ENCODE assay signal across 20 cellular contexts in genomic region chr5:170540276-170540675, GRCh38. TPM values are rescaled to one million over a fixed set of nuclear protein-coding genes. Genes with fewer than 3 reads are reported as not detected.
"Had no signal": no experiment of that assay in that cellular context is flagged by ENCODE, and none has a peak within 500 bp of the region (broad histone marks: within the 10 kb centered on the region; RNA-seq: fewer than 3 reads in every experiment).

No MANE protein-coding gene starts in this region.

- H3K9ac ChIP-seq: neural progenitor cell had no signal

- DNase-seq: effector CD4-positive, alpha-beta T cell; heart left ventricle; hippocampal formation; kidney glomerular epithelial cell; left lung; lower lobe of right lung; midbrain; naive thymus-derived CD4-positive, alpha-beta T cell; nucleus accumbens; ovary; stimulated activated CD4-positive, alpha-beta T cell treated with anti-CD3 and anti-CD28 coated beads, Interleukin-2, amount 100 ng/mL, for 48 hours; stimulated activated naive CD4-positive, alpha-beta T cell treated with Interleukin-2 at 50 U/mL for 16 hours; upper lobe of left lung had no signal

- H3K36me3 ChIP-seq: heart left ventricle, left lung, lower lobe of right lung, neural progenitor cell, ovary, right atrium auricular region, tibial artery, upper lobe of left lung, vagina had no signal

- H3K4me1 ChIP-seq: lower lobe of right lung, right atrium auricular region, tibial artery, vagina had no signal

- ATAC-seq: heart left ventricle; left lung; lower lobe of right lung; naive thymus-derived CD4-positive, alpha-beta T cell had no signal

- H3K27ac Mint-ChIP-seq: memory B cell; naive thymus-derived CD4-positive, alpha-beta T cell; neural progenitor cell had no signal

- H3K4me3 Mint-ChIP-seq: memory B cell; naive thymus-derived CD4-positive, alpha-beta T cell; neural progenitor cell had no signal

- H3K36me3 Mint-ChIP-seq: memory B cell; naive thymus-derived CD4-positive, alpha-beta T cell; neural progenitor cell had no signal

- H3K27me3 ChIP-seq: left lung, neural progenitor cell, ovary, right atrium auricular region, upper lobe of left lung, vagina had no signal

- H3K9me3 ChIP-seq: ovary, vagina had no signal

- H3K4me2 ChIP-seq: neural progenitor cell, smooth muscle cell had no signal

- H3K4me3 ChIP-seq: coronary artery, heart left ventricle, left lung, lower lobe of right lung, neural progenitor cell, ovary, right atrium auricular region, smooth muscle cell, tibial artery, upper lobe of left lung, vagina had no signal

- H2AFZ ChIP-seq: neural progenitor cell had no signal

- H3K27ac ChIP-seq: coronary artery, heart left ventricle, left lung, lower lobe of right lung, neural progenitor cell, ovary, right atrium auricular region, tibial artery, upper lobe of left lung, vagina had no signal

RNA-seq across cellular contexts. Expression of gene KCNIP1, which starts 36.5 kb away (rescaled TPM):
- total RNA-seq: naive thymus-derived CD4-positive, alpha-beta T cell; right atrium auricular region; smooth muscle cell; vagina had no signal
- polyA plus RNA-seq: heart left ventricle; naive thymus-derived CD4-positive, alpha-beta T cell had no signal
